13 cellular contexts compared by ENCODE assay signal in genomic region chr1:205597691-205598314, GRCh38. TPM values are rescaled to one million over a fixed set of nuclear protein-coding genes. Genes with fewer than 3 reads are reported as not detected.
DNase-seq lines count a peak whose midpoint lies in the region; ATAC-seq and TF ChIP-seq lines count a peak whose summit lies in the region.
"Had no signal": no experiment of that assay in that cellular context is flagged by ENCODE, and none has a peak within 500 bp of the region (broad histone marks: within the 10 kb centered on the region; RNA-seq: fewer than 3 reads in every experiment).

No MANE protein-coding gene starts in this region.

- H3K4me3 ChIP-seq in coronary artery (no peak overlapping the region), tibial artery (no peak overlapping the region)

- no peak overlapping the region for H3K4me3 Mint-ChIP-seq in activated CD4-positive, alpha-beta memory T cell treated with anti-CD3 and anti-CD28 coated beads for 36 hours
- no peak overlapping the region for H3K4me3 Mint-ChIP-seq in activated CD4-positive, alpha-beta memory T cell treated with anti-CD3 and anti-CD28 coated beads, Interleukin-2, amount 10 ng/mL, durations not matched to agents 7 days and 5 days
- H3K4me3 Mint-ChIP-seq: activated naive CD4-positive, alpha-beta T cell treated with anti-CD3 and anti-CD28 coated beads, Interleukin-2, amount 10 ng/mL, durations not matched to agents 7 days and 5 days; nephron progenitor cell had no signal

- peak; percentile 6 for DNase-seq in activated CD4-positive, alpha-beta memory T cell treated with anti-CD3 and anti-CD28 coated beads for 36 hours
- DNase-seq in activated CD4-positive, alpha-beta memory T cell treated with anti-CD3 and anti-CD28 coated beads, Interleukin-2, amount 10 ng/mL, durations not matched to agents 7 days and 5 days: no peak
- DNase-seq in coronary artery (ENCODE audit: low spot score) (no peak), left kidney (ENCODE audit: low read depth, low spot score) (peak; percentile 46), tibial artery (no peak), NCI-H1930 (lab: John Stamatoyannopoulos, UW) (no peak)
- DNase-seq in stimulated activated CD4-positive, alpha-beta T cell treated with anti-CD3 and anti-CD28 coated beads, Interleukin-4, amount 100 ng/mL, for 1 hour: no peak
- DNase-seq: 8988T; activated naive CD4-positive, alpha-beta T cell treated with anti-CD3 and anti-CD28 coated beads, Interleukin-2, amount 10 ng/mL, durations not matched to agents 7 days and 5 days; COR-L47; NCI-H524; nephron progenitor cell had no signal

- no peaks in the 10 kb centered on the region for H3K27me3 Mint-ChIP-seq in activated CD4-positive, alpha-beta memory T cell treated with anti-CD3 and anti-CD28 coated beads for 36 hours
- no peaks in the 10 kb centered on the region for H3K27me3 Mint-ChIP-seq in activated CD4-positive, alpha-beta memory T cell treated with anti-CD3 and anti-CD28 coated beads, Interleukin-2, amount 10 ng/mL, durations not matched to agents 7 days and 5 days
- H3K27me3 Mint-ChIP-seq: activated naive CD4-positive, alpha-beta T cell treated with anti-CD3 and anti-CD28 coated beads, Interleukin-2, amount 10 ng/mL, durations not matched to agents 7 days and 5 days had no signal

- peaks cover 39% of the 10 kb centered on the region for H3K4me1 Mint-ChIP-seq in activated CD4-positive, alpha-beta memory T cell treated with anti-CD3 and anti-CD28 coated beads for 36 hours (ENCODE audit: low read depth)
- H3K4me1 Mint-ChIP-seq in activated CD4-positive, alpha-beta memory T cell treated with anti-CD3 and anti-CD28 coated beads, Interleukin-2, amount 10 ng/mL, durations not matched to agents 7 days and 5 days: peaks cover 44% of the 10 kb centered on the region
- H3K4me1 Mint-ChIP-seq: nephron progenitor cell had no signal

- no peaks in the 10 kb centered on the region for H3K27me3 ChIP-seq in tibial artery

- H3K9me3 Mint-ChIP-seq in activated CD4-positive, alpha-beta memory T cell treated with anti-CD3 and anti-CD28 coated beads for 36 hours: no peaks in the 10 kb centered on the region
- H3K9me3 Mint-ChIP-seq in activated CD4-positive, alpha-beta memory T cell treated with anti-CD3 and anti-CD28 coated beads, Interleukin-2, amount 10 ng/mL, durations not matched to agents 7 days and 5 days: no peaks in the 10 kb centered on the region
- H3K9me3 Mint-ChIP-seq: activated naive CD4-positive, alpha-beta T cell treated with anti-CD3 and anti-CD28 coated beads, Interleukin-2, amount 10 ng/mL, durations not matched to agents 7 days and 5 days; nephron progenitor cell had no signal

- CTCF ChIA-PET in activated CD4-positive, alpha-beta memory T cell treated with anti-CD3 and anti-CD28 coated beads for 36 hours (lab: Charles Lee): interaction anchor here (1.4 to 3.4 kb wide), 3 partner anchors 35 to 61 kb away, joined by 8 to 19 read pairs (median 12); partner anchors contain the start of gene ELK4
- CTCF ChIA-PET in activated CD4-positive, alpha-beta memory T cell treated with anti-CD3 and anti-CD28 coated beads, Interleukin-2, amount 10 ng/mL, durations not matched to agents 7 days and 5 days (lab: Charles Lee): interaction anchor here (1.5 kb wide), 1 partner anchor 35 kb away, joined by 5 read pairs; the partner anchor contains the start of gene ELK4

- H3K36me3 ChIP-seq in tibial artery: no peaks in the 10 kb centered on the region

- H3K9me3 ChIP-seq in tibial artery: no peaks in the 10 kb centered on the region

- H3K36me3 Mint-ChIP-seq in activated CD4-positive, alpha-beta memory T cell treated with anti-CD3 and anti-CD28 coated beads for 36 hours: peaks cover 19% of the 10 kb centered on the region
- peaks cover 23% of the 10 kb centered on the region for H3K36me3 Mint-ChIP-seq in activated CD4-positive, alpha-beta memory T cell treated with anti-CD3 and anti-CD28 coated beads, Interleukin-2, amount 10 ng/mL, durations not matched to agents 7 days and 5 days (ENCODE audit: low read depth)

- TF ChIP-seq CTCF in coronary artery (IDR thresholded peaks at IDR 0.05): no peak
- TF ChIP-seq CTCF in tibial artery (IDR thresholded peaks at IDR 0.05): no peak

- POLR2A ChIA-PET in activated CD4-positive, alpha-beta memory T cell treated with anti-CD3 and anti-CD28 coated beads for 36 hours (lab: Charles Lee): no interaction called here
- POLR2A ChIA-PET in activated CD4-positive, alpha-beta memory T cell treated with anti-CD3 and anti-CD28 coated beads, Interleukin-2, amount 10 ng/mL, durations not matched to agents 7 days and 5 days (lab: Charles Lee): no interaction called here

- peaks cover 0 to 32% (median 29%) of the 10 kb centered on the region in 4 donors for H3K4me1 ChIP-seq in tibial artery

- intact Hi-C loops in activated CD4-positive, alpha-beta memory T cell treated with anti-CD3 and anti-CD28 coated beads for 36 hours (cut with micrococcal nuclease): no loop called here
- intact Hi-C loops in tibial artery (cut with DNase I; ENCODE audit: low total_unique reads): no loop called here

- H3K27ac Mint-ChIP-seq in activated CD4-positive, alpha-beta memory T cell treated with anti-CD3 and anti-CD28 coated beads for 36 hours: no peak overlapping the region
- H3K27ac Mint-ChIP-seq in activated CD4-positive, alpha-beta memory T cell treated with anti-CD3 and anti-CD28 coated beads, Interleukin-2, amount 10 ng/mL, durations not matched to agents 7 days and 5 days: no peak overlapping the region
- H3K27ac Mint-ChIP-seq: activated naive CD4-positive, alpha-beta T cell treated with anti-CD3 and anti-CD28 coated beads, Interleukin-2, amount 10 ng/mL, durations not matched to agents 7 days and 5 days; nephron progenitor cell had no signal

- no peak for ATAC-seq in GM21447 (IDR thresholded peaks at IDR 0.05; ENCODE audit: unreplicated experiment)

- H3K27ac ChIP-seq in coronary artery: peak overlapping the region; percentile 29 to 42
- H3K27ac ChIP-seq in tibial artery: peak overlapping the region; percentile 8 to 66

RNA-seq across cellular contexts. Expression of gene ELK4, which starts 34.0 kb away (rescaled TPM):
- 10 to 100 TPM; 60.7 to 65.8 TPM for total RNA-seq in activated CD4-positive, alpha-beta memory T cell treated with anti-CD3 and anti-CD28 coated beads for 36 hours
- 10 to 100 TPM; 80.6 to 83.0 TPM for total RNA-seq in activated CD4-positive, alpha-beta memory T cell treated with anti-CD3 and anti-CD28 coated beads, Interleukin-2, amount 10 ng/mL, durations not matched to agents 7 days and 5 days

Comparison
In these comparisons a context has a peak if more than half of its experiments do, and no peak if none do; other contexts are left out.
1. DNase-seq: peak in activated CD4-positive, alpha-beta memory T cell treated with anti-CD3 and anti-CD28 coated beads for 36 hours (single experiment) and left kidney (single experiment); none in activated CD4-positive, alpha-beta memory T cell treated with anti-CD3 and anti-CD28 coated beads, Interleukin-2, amount 10 ng/mL, durations not matched to agents 7 days and 5 days (single experiment), coronary artery (single experiment), tibial artery (0 of 2), stimulated activated CD4-positive, alpha-beta T cell treated with anti-CD3 and anti-CD28 coated beads, Interleukin-4, amount 100 ng/mL, for 1 hour (single experiment) and NCI-H1930 (0 of 2).